Comparison of ENCODE assay signal across 15 cellular contexts in the genomic region with DNA sequence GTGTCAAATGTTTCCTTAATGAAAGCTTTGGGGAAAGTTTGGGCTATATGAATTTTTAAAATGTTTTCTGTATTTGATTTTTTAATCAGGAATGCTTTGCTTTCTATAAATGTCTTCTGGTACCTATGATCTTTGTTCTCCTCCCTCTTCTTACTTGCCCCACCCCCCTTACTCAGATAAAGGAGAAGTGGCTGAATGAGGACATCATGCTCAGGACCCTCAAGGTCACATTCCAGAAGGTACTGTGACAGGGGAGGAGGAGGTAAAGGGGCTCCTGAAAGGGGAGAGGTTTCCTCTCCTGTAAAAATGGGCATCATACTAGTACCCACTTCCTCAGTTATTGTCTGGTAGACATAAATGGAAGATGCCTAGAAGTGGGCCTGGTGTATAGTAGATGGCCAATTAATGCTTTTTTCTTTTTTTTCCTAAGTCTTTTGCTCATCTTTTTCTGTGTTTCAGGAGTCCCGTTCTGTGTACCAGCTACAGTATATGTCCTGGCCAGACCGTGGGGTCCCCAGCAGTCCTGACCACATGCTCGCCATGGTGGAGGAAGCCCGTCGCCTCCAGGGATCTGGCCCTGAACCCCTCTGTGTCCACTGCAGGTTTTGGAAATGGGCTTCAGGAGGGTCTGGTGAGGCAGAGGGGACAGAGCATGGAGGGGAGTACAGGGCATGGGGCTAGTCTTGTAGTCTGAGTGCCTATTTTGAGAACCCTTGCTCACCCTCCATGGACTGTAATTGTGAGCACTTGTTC. TPM values are rescaled to one million over a fixed set of nuclear protein-coding genes. Genes with fewer than 3 reads are reported as not detected.
A peak's percentile ranks its signal among the peaks of the same experiment; 100 is the strongest.
DNase-seq lines count a peak whose midpoint lies in the region; TF ChIP-seq lines count a peak whose summit lies in the region.
"Had no signal": no experiment of that assay in that cellular context is flagged by ENCODE, and none has a peak within 500 bp of the region (broad histone marks: within the 10 kb centered on the region; RNA-seq: fewer than 3 reads in every experiment).

No MANE protein-coding gene starts in this region.

- H3K27me3 Mint-ChIP-seq in activated CD4-positive, alpha-beta T cell treated with anti-CD3 and anti-CD28 coated beads, Interleukin-2, amount 10 ng/mL, durations not matched to agents 24 days and 14 days: peaks cover 6% of the 10 kb centered on the region
- no peaks in the 10 kb centered on the region for H3K27me3 Mint-ChIP-seq in dendritic cell treated with granulocyte-macrophage colony-stimulating factor and Interleukin-4, amounts not matched to agents 40 ng/mL and 50 ng/mL, for 4 days
- H3K27me3 Mint-ChIP-seq in progenitor cell of endocrine pancreas: peaks cover 3% of the 10 kb centered on the region

- no TSS peak for BruUV-seq in OCI-LY7 (replicated peaks; lab: Mats Ljungman, UMichigan)

- peaks cover 11% of the 10 kb centered on the region; the same call in 1 of the 2 replicates for H3K9me3 ChIP-seq in OCI-LY7 (ENCODE audit: low read length)
- H3K9me3 ChIP-seq: Caco-2, pancreas, Peyer's patch had no signal

- H3K36me3 ChIP-seq in OCI-LY7 (ENCODE audit: insufficient read depth, low read length): peaks cover 22% of the 10 kb centered on the region
- H3K36me3 ChIP-seq: pancreas, Peyer's patch had no signal

- POLR2A ChIA-PET in OCI-LY7 (lab: Charles Lee): interaction anchor here (1.2 to 3.1 kb wide), 5 partner anchors 9 to 26 kb away, joined by 8 to 30 read pairs (median 9); partner anchors contain the start of gene PTPN18

- peaks cover 46% of the 10 kb centered on the region for H3K4me1 ChIP-seq in OCI-LY7 (ENCODE audit: insufficient read depth, low read length, poor library complexity, severe bottlenecking)

- intact Hi-C loops in activated CD4-positive, alpha-beta T cell treated with anti-CD3 and anti-CD28 coated beads, Interleukin-2, amount 10 ng/mL, durations not matched to agents 24 days and 14 days (cut with micrococcal nuclease): loop anchor here (5.0 kb wide), 1 partner anchor 738 kb away; the partner anchor contains the start of gene PLEKHB2
- intact Hi-C loops in OCI-LY7 (cut with micrococcal nuclease; ENCODE audit: unreplicated experiment): loop anchor here (1.0 to 10.0 kb wide), 2 partner anchors 14 to 55 kb away; no protein-coding TSS in a partner anchor
- intact Hi-C loops in dendritic cell treated with granulocyte-macrophage colony-stimulating factor and Interleukin-4, amounts not matched to agents 40 ng/mL and 50 ng/mL, for 4 days (cut with micrococcal nuclease): no loop called here

- H3K27ac ChIP-seq in OCI-LY7 (ENCODE audit: low read depth, low read length, poor library complexity, severe bottlenecking): peak overlapping the region; percentile 90
- H3K27ac ChIP-seq: epithelial cell of prostate, pancreas had no signal

- peak overlapping the region; percentile 93 for H3K4me3 ChIP-seq in OCI-LY7 (ENCODE audit: low read depth, low read length, poor library complexity, severe bottlenecking)
- H3K4me3 ChIP-seq: pancreas, Peyer's patch, skin epidermis had no signal

- H3K9me3 Mint-ChIP-seq in activated CD4-positive, alpha-beta T cell treated with anti-CD3 and anti-CD28 coated beads, Interleukin-2, amount 10 ng/mL, durations not matched to agents 24 days and 14 days: no peaks in the 10 kb centered on the region
- no peaks in the 10 kb centered on the region for H3K9me3 Mint-ChIP-seq in dendritic cell treated with granulocyte-macrophage colony-stimulating factor and Interleukin-4, amounts not matched to agents 40 ng/mL and 50 ng/mL, for 4 days
- H3K9me3 Mint-ChIP-seq in progenitor cell of endocrine pancreas (ENCODE audit: low read depth): no peaks in the 10 kb centered on the region

- H3K79me2 ChIP-seq in OCI-LY7 (ENCODE audit: insufficient read depth, low read depth, low read length): peaks cover 35% of the 10 kb centered on the region

- no peaks in the 10 kb centered on the region for H3K9me2 ChIP-seq in OCI-LY7 (ENCODE audit: insufficient read depth, low read length)

- peak overlapping the region; percentile 51 for H3K27ac Mint-ChIP-seq in activated CD4-positive, alpha-beta T cell treated with anti-CD3 and anti-CD28 coated beads, Interleukin-2, amount 10 ng/mL, durations not matched to agents 24 days and 14 days
- peak overlapping the region; percentile 98 for H3K27ac Mint-ChIP-seq in dendritic cell treated with granulocyte-macrophage colony-stimulating factor and Interleukin-4, amounts not matched to agents 40 ng/mL and 50 ng/mL, for 4 days
- H3K27ac Mint-ChIP-seq in progenitor cell of endocrine pancreas: no peak overlapping the region

- DNase-seq in activated CD4-positive, alpha-beta T cell treated with anti-CD3 and anti-CD28 coated beads, Interleukin-2, amount 10 ng/mL, durations not matched to agents 24 days and 14 days: no peak
- DNase-seq in activated CD4-positive, alpha-beta T cell treated with anti-CD3 and anti-CD28 coated beads for 4 hours: no peak
- no peak for DNase-seq in OCI-LY7 (ENCODE audit: low spot score)
- DNase-seq in progenitor cell of endocrine pancreas (ENCODE audit: low spot score, unreplicated experiment): no peak
- DNase-seq in NCI-H187 treated with DMSO at 0.1 percent for 48 hours (lab: John Stamatoyannopoulos, UW): no peak
- no peak for DNase-seq in GM10266 (ENCODE audit: extremely low spot score)
- DNase-seq in NCI-H345 treated with DMSO at 0.1 percent for 48 hours (lab: John Stamatoyannopoulos, UW; ENCODE audit: unreplicated experiment): no peak
- DNase-seq: aorta, Caco-2, NCI-H774, pancreas had no signal

- peaks cover 35% of the 10 kb centered on the region for H3K4me1 Mint-ChIP-seq in activated CD4-positive, alpha-beta T cell treated with anti-CD3 and anti-CD28 coated beads, Interleukin-2, amount 10 ng/mL, durations not matched to agents 24 days and 14 days
- peaks cover 80% of the 10 kb centered on the region for H3K4me1 Mint-ChIP-seq in dendritic cell treated with granulocyte-macrophage colony-stimulating factor and Interleukin-4, amounts not matched to agents 40 ng/mL and 50 ng/mL, for 4 days (ENCODE audit: low read depth)
- peaks cover 12% of the 10 kb centered on the region for H3K4me1 Mint-ChIP-seq in progenitor cell of endocrine pancreas (ENCODE audit: low read depth)

- H3K4me3 Mint-ChIP-seq in activated CD4-positive, alpha-beta T cell treated with anti-CD3 and anti-CD28 coated beads, Interleukin-2, amount 10 ng/mL, durations not matched to agents 24 days and 14 days: peak overlapping the region; percentile 97
- H3K4me3 Mint-ChIP-seq in dendritic cell treated with granulocyte-macrophage colony-stimulating factor and Interleukin-4, amounts not matched to agents 40 ng/mL and 50 ng/mL, for 4 days: no peak overlapping the region
- H3K4me3 Mint-ChIP-seq in progenitor cell of endocrine pancreas (ENCODE audit: low read depth): peak overlapping the region; percentile 57

- H2AFZ ChIP-seq in OCI-LY7 (ENCODE audit: low read length): no peak overlapping the region

- no peak for TF ChIP-seq CTCF in OCI-LY7 (conservative IDR thresholded peaks at IDR 0.05; ENCODE audit: low read length)
- TF ChIP-seq CTCF in progenitor cell of endocrine pancreas (IDR thresholded peaks at IDR 0.05; ENCODE audit: unreplicated experiment): no peak
- TF ChIP-seq CTCF in GM10266 (IDR thresholded peaks at IDR 0.05; ENCODE audit: control insufficient read depth, insufficient read depth, low read depth, missing control alignments): no peak

- H3K4me2 ChIP-seq in OCI-LY7 (ENCODE audit: low read length): peak overlapping the region; percentile 95

- peaks cover 29% of the 10 kb centered on the region for H3K36me3 Mint-ChIP-seq in activated CD4-positive, alpha-beta T cell treated with anti-CD3 and anti-CD28 coated beads, Interleukin-2, amount 10 ng/mL, durations not matched to agents 24 days and 14 days (ENCODE audit: low read depth)
- H3K36me3 Mint-ChIP-seq in dendritic cell treated with granulocyte-macrophage colony-stimulating factor and Interleukin-4, amounts not matched to agents 40 ng/mL and 50 ng/mL, for 4 days (ENCODE audit: low read depth): peaks cover 71% of the 10 kb centered on the region
- peaks cover 6% of the 10 kb centered on the region for H3K36me3 Mint-ChIP-seq in progenitor cell of endocrine pancreas (ENCODE audit: insufficient read depth)

- no peaks in the 10 kb centered on the region for H4K20me1 ChIP-seq in OCI-LY7 (ENCODE audit: insufficient read depth, low read length)

- CTCF ChIA-PET in OCI-LY7 (lab: Charles Lee; ENCODE audit: unreplicated experiment): no interaction called here

RNA-seq across cellular contexts. Expression of gene PTPN18, which starts 13.9 kb away (rescaled TPM):
- 61.7 and 61.9 TPM in 2 replicates for total RNA-seq in activated CD4-positive, alpha-beta T cell treated with anti-CD3 and anti-CD28 coated beads, Interleukin-2, amount 10 ng/mL, durations not matched to agents 24 days and 14 days
- total RNA-seq in OCI-LY7 (2014; rRNA removed; shearing (Covaris generic)): 96.6 and 107 TPM in 2 replicates
- 309 and 363 TPM in 2 replicates for total RNA-seq in OCI-LY7 (2022)
- 47.5 and 50.0 TPM in 2 replicates for total RNA-seq in progenitor cell of endocrine pancreas

RNA-seq across cellular contexts. Expression of gene IMP4, which starts 27.1 kb away (rescaled TPM):
- 177 and 178 TPM in 2 replicates for total RNA-seq in activated CD4-positive, alpha-beta T cell treated with anti-CD3 and anti-CD28 coated beads, Interleukin-2, amount 10 ng/mL, durations not matched to agents 24 days and 14 days
- total RNA-seq in OCI-LY7 (2014; rRNA removed; shearing (Covaris generic)): 265 and 266 TPM in 2 replicates
- total RNA-seq in OCI-LY7 (2022) (314 and 327 TPM in 2 replicates), progenitor cell of endocrine pancreas (43.0 and 44.8 TPM in 2 replicates)
